In the genomic region with DNA sequence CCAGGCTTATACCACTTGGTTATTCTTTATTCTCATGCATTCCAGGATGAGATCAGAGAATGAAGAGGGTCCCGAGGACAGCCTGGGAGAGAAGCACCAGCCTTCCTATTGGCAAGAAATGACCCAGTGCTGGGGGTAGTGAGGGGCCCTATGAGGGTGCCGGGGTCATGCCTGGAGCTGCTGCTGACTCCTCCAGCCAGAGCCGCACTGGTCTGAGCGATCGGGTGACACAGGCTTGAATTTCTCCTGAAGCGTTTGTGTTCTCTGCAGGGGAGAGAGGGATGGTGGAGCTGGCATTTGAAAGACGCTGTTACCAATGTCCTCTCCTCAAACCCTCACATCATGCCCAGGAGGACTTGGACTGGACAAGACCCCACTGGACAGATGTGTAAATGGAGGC, we compare ENCODE assay signal across 16 cellular contexts. TPM values are rescaled to one million over a fixed set of nuclear protein-coding genes. Genes with fewer than 3 reads are reported as not detected.
DNase-seq lines count a peak whose midpoint lies in the region; ATAC-seq lines count a peak whose summit lies in the region.
"Had no signal": no experiment of that assay in that cellular context is flagged by ENCODE, and none has a peak within 500 bp of the region (broad histone marks: within the 10 kb centered on the region; RNA-seq: fewer than 3 reads in every experiment).

No MANE protein-coding gene starts in this region.

- WGBS in mesodermal cell (ENCODE audit: insufficient coverage in 2 of 2), 2 experiments: 79 to 94% methylated on average over 2 to 4 of the region's 7 CpGs
- WGBS in aorta, 2 donors: 93% methylated on average over 7 of the region's 7 CpGs

- no peak overlapping the region for H3K4me3 ChIP-seq in BLaER1 treated with 17β-estradiol and CSF1 and Interleukin-3, amounts not matched to agents 10 nM and 100 nM
- H3K4me3 ChIP-seq in CD4-positive, alpha-beta memory T cell (ENCODE audit: low read length in 2 of 2): no peak overlapping the region
- H3K4me3 ChIP-seq in mesodermal cell (ENCODE audit: extremely low read depth, insufficient read depth, low read length, poor library complexity, severe bottlenecking) (no peak overlapping the region), aorta (ENCODE audit: low read length in 2 of 2) (no peak overlapping the region)

- H3K27me3 ChIP-seq in BLaER1 treated with 17β-estradiol and CSF1 and Interleukin-3, amounts not matched to agents 10 nM and 100 nM: no peaks in the 10 kb centered on the region
- no peaks in the 10 kb centered on the region for H3K27me3 ChIP-seq in CD4-positive, alpha-beta memory T cell (ENCODE audit: insufficient read depth, low read length)
- H3K27me3 ChIP-seq in aorta (ENCODE audit: control insufficient read depth in 1 of 2, insufficient read depth in 2 of 2, low read length in 1 of 2): no peaks in the 10 kb centered on the region

- H3K9me3 ChIP-seq in BLaER1 treated with 17β-estradiol and CSF1 and Interleukin-3, amounts not matched to agents 10 nM and 100 nM (replicated peaks in 1 of 11): no peaks in the 10 kb centered on the region
- no peaks in the 10 kb centered on the region for H3K9me3 ChIP-seq in CD4-positive, alpha-beta memory T cell (ENCODE audit: control insufficient read depth in 1 of 2, low read length in 2 of 2)
- H3K9me3 ChIP-seq in mesodermal cell (ENCODE audit: control insufficient read depth, low read length) (no peaks in the 10 kb centered on the region), aorta (ENCODE audit: control insufficient read depth, low read length) (no peaks in the 10 kb centered on the region)

- no peak overlapping the region for H3K4me3 Mint-ChIP-seq in CD4-positive, alpha-beta memory T cell
- H3K4me3 Mint-ChIP-seq in T-cell: no peak overlapping the region
- H3K4me3 Mint-ChIP-seq: CD8-positive, alpha-beta T cell had no signal

- H3K27ac Mint-ChIP-seq in CD4-positive, alpha-beta memory T cell: peak overlapping the region in 5 of 7 donors; percentile 25 to 85 (median 65)
- H3K27ac Mint-ChIP-seq in T-cell: peak overlapping the region; percentile 52 to 55

- ATAC-seq in T-cell (replicated peaks in 1 of 4): no peak
- ATAC-seq in GM18511 (IDR thresholded peaks at IDR 0.05; ENCODE audit: unreplicated experiment): no peak
- ATAC-seq in aorta (ENCODE audit: low FRiP score): no peak
- no peak for ATAC-seq in HG03045 (IDR thresholded peaks at IDR 0.05; ENCODE audit: unreplicated experiment)
- ATAC-seq: CD8-positive, alpha-beta T cell; HCT116 had no signal

- intact Hi-C loops in CD4-positive, alpha-beta memory T cell (cut with micrococcal nuclease): no loop called here
- intact Hi-C loops in aorta (cut with DNase I): no loop called here

- no peak for DNase-seq in CD4-positive, alpha-beta memory T cell
- DNase-seq in T-cell: no peak
- no peak for DNase-seq in aorta
- DNase-seq: ACHN; AML-193; CD8-positive, alpha-beta T cell; KG1; NCI-H1048; NCI-H146; NCI-H2081 had no signal

- H3K9ac ChIP-seq in BLaER1 treated with 17β-estradiol and CSF1 and Interleukin-3, amounts not matched to agents 10 nM and 100 nM: peak overlapping the region in 3 of 11 experiments; percentile 38 to 50 (median 41); a peak in 4 of 22 replicates

- H3K36me3 Mint-ChIP-seq in CD4-positive, alpha-beta memory T cell: peaks cover 16 to 32% of the 10 kb centered on the region in 2 donors
- H3K36me3 Mint-ChIP-seq in T-cell: peaks cover 24% of the 10 kb centered on the region

- peaks cover 14 to 70% (median 34%) of the 10 kb centered on the region in 10 experiments for H3K4me1 ChIP-seq in BLaER1 treated with 17β-estradiol and CSF1 and Interleukin-3, amounts not matched to agents 10 nM and 100 nM
- peaks cover 21% of the 10 kb centered on the region for H3K4me1 ChIP-seq in CD4-positive, alpha-beta memory T cell (ENCODE audit: insufficient read depth, low read length)
- H3K4me1 ChIP-seq in mesodermal cell (ENCODE audit: control insufficient read depth, insufficient read depth, low read length, poor library complexity, severe bottlenecking): no peaks in the 10 kb centered on the region
- H3K4me1 ChIP-seq in aorta (ENCODE audit: control insufficient read depth in 1 of 2, insufficient read depth in 2 of 2, low read length in 2 of 2): no peaks in the 10 kb centered on the region

- H3K9me3 Mint-ChIP-seq in CD4-positive, alpha-beta memory T cell: no peaks in the 10 kb centered on the region
- H3K9me3 Mint-ChIP-seq in T-cell: no peaks in the 10 kb centered on the region
- H3K9me3 Mint-ChIP-seq: CD8-positive, alpha-beta T cell had no signal

- H3K27me3 Mint-ChIP-seq in CD4-positive, alpha-beta memory T cell: no peaks in the 10 kb centered on the region
- no peaks in the 10 kb centered on the region for H3K27me3 Mint-ChIP-seq in T-cell

- peak overlapping the region in 9 of 11 experiments; percentile 3 to 87 (median 83); a peak in 17 of 22 replicates for H3K27ac ChIP-seq in BLaER1 treated with 17β-estradiol and CSF1 and Interleukin-3, amounts not matched to agents 10 nM and 100 nM
- H3K27ac ChIP-seq in CD4-positive, alpha-beta memory T cell (ENCODE audit: low read depth, low read length): no peak overlapping the region
- H3K27ac ChIP-seq in mesodermal cell (ENCODE audit: low read depth, low read length, severe bottlenecking): peak overlapping the region; percentile 3
- no peak overlapping the region for H3K27ac ChIP-seq in aorta (ENCODE audit: low read depth in 1 of 2, low read length in 2 of 2)

- peaks cover 10 to 63% (median 43%) of the 10 kb centered on the region in 11 experiments; a peak in 21 of 22 replicates for H3K36me3 ChIP-seq in BLaER1 treated with 17β-estradiol and CSF1 and Interleukin-3, amounts not matched to agents 10 nM and 100 nM
- no peaks in the 10 kb centered on the region for H3K36me3 ChIP-seq in CD4-positive, alpha-beta memory T cell (ENCODE audit: insufficient read depth, low read length)
- H3K36me3 ChIP-seq in mesodermal cell (ENCODE audit: control insufficient read depth, insufficient read depth, low read length) (peaks cover 3% of the 10 kb centered on the region), aorta (ENCODE audit: control insufficient read depth in 1 of 2, insufficient read depth in 2 of 2, low read length in 1 of 2) (no peaks in the 10 kb centered on the region)

- H3K4me1 Mint-ChIP-seq in CD4-positive, alpha-beta memory T cell: peaks cover 22 to 45% (median 29%) of the 10 kb centered on the region in 4 donors
- H3K4me1 Mint-ChIP-seq in T-cell: peaks cover 31 to 44% (median 32%) of the 10 kb centered on the region in 3 donors

- no peaks in the 10 kb centered on the region for H4K20me1 ChIP-seq in BLaER1 treated with 17β-estradiol and CSF1 and Interleukin-3, amounts not matched to agents 10 nM and 100 nM

- CTCF ChIA-PET in CD4-positive, alpha-beta memory T cell (lab: Charles Lee; ENCODE audit: partially characterized antibody): interaction anchor here (1.0 to 2.0 kb wide), 4 partner anchors 15 to 99 kb away, joined by 3 to 7 read pairs (median 4); no protein-coding TSS in a partner anchor
- CTCF ChIA-PET in T-cell (lab: Charles Lee): interaction anchor here in 1 of 2 donors (1.3 kb wide), 1 partner anchor 20 kb away, joined by 4 read pairs; no protein-coding TSS in a partner anchor

- peak overlapping the region in 2 of 11 experiments; percentile 2 to 72; a peak in 4 of 22 replicates for H3K4me2 ChIP-seq in BLaER1 treated with 17β-estradiol and CSF1 and Interleukin-3, amounts not matched to agents 10 nM and 100 nM

- POLR2A ChIA-PET in CD4-positive, alpha-beta memory T cell (lab: Charles Lee; ENCODE audit: partially characterized antibody): interaction anchor here (1.1 to 5.2 kb wide), 4 partner anchors 8 to 24 kb away, joined by 3 to 36 read pairs (median 8); partner anchors contain the start of gene ORAI1
- POLR2A ChIA-PET in T-cell (lab: Charles Lee): interaction anchor here in 1 of 2 donors (1.0 kb wide), 1 partner anchor 18 kb away, joined by 3 read pairs; no protein-coding TSS in a partner anchor

RNA-seq across cellular contexts. Expression of gene MORN3, which starts 18.1 kb away (rescaled TPM):
- total RNA-seq in CD4-positive, alpha-beta memory T cell: 10 to 100 TPM; 14.1 to 17.3 TPM
- polyA plus RNA-seq in CD4-positive, alpha-beta memory T cell: 1 to 10 TPM; 6.3 to 6.7 TPM
- total RNA-seq in T-cell (10 to 100 TPM in 2 of 5 donors, 1 to 10 TPM in 3; 3.9 to 17.6 (median 8.3) TPM), aorta (under 1 TPM in 1 of 2 donors, not detected in 1; 0.57 TPM)
- polyA plus RNA-seq in mesodermal cell (2013, experiment 1 of 2): 0.85 TPM
- 0.96 TPM for polyA plus RNA-seq in mesodermal cell (2013, experiment 2 of 2)
- polyA plus RNA-seq in aorta: 1 to 10 TPM; 1.3 to 1.4 TPM
- total RNA-seq: SK-MEL-5 had no signal

RNA-seq across cellular contexts. Expression of gene ORAI1, which starts 25.1 kb away (rescaled TPM):
- 10 to 100 TPM; 48.8 to 51.7 TPM for total RNA-seq in CD4-positive, alpha-beta memory T cell
- 100 to 1,000 TPM; 186 to 235 TPM for polyA plus RNA-seq in CD4-positive, alpha-beta memory T cell
- total RNA-seq in T-cell (10 to 100 TPM; 38.9 to 76.5 (median 59.0) TPM), aorta (10 to 100 TPM; 11.0 to 12.5 TPM)
- polyA plus RNA-seq in mesodermal cell (2013, experiment 1 of 2): 29.6 TPM
- 21.0 TPM for polyA plus RNA-seq in mesodermal cell (2013, experiment 2 of 2)
- 1 to 10 TPM; 3.6 to 7.1 TPM for polyA plus RNA-seq in aorta

Comparison
In these comparisons a context has a peak if more than half of its experiments do, and no peak if none do; other contexts are left out.
1. H3K27ac ChIP-seq: peak in BLaER1 treated with 17β-estradiol and CSF1 and Interleukin-3, amounts not matched to agents 10 nM and 100 nM (9 of 11) and mesodermal cell (single experiment); none in CD4-positive, alpha-beta memory T cell (single experiment) and aorta (0 of 2).